Comparison of ENCODE assay signal across 1 cellular context in genomic region chr3:45592830-45593707, GRCh38.
A peak's percentile ranks its signal among the peaks of the same experiment; 100 is the strongest.
TF ChIP-seq lines count a peak whose summit lies in the region.

No MANE protein-coding gene starts in this region.

TF ChIP-seq in WTC11, 78 proteins besides CTCF, POLR2A, EP300 and RAD21 (continued from another document):
- peak; percentile 93 for TF ChIP-seq ZNF532 (CRISPR knock-in tag; IDR thresholded peaks at IDR 0.05; ENCODE audit: borderline replicate concordance)
- peak; percentile 72; the same call in 1 of the 2 replicates for TF ChIP-seq FOXK1 (CRISPR knock-in tag; IDR thresholded peaks at IDR 0.05)
- TF ChIP-seq ZBTB21 (CRISPR knock-in tag; IDR thresholded peaks at IDR 0.05; ENCODE audit: borderline replicate concordance): 0 out of 2 replicates have a peak, but pooled peaks have one; percentile 69
- TF ChIP-seq E2F5 (CRISPR knock-in tag; IDR thresholded peaks at IDR 0.05): peak; percentile 46; the same call in 1 of the 2 replicates
- no peak; the same call in 1 of the 2 replicates for TF ChIP-seq ATF2 (CRISPR knock-in tag; IDR thresholded peaks at IDR 0.05; ENCODE audit: borderline replicate concordance, low read depth)
- no peak for TF ChIP-seq ESRRA (CRISPR knock-in tag; IDR thresholded peaks at IDR 0.05; ENCODE audit: borderline replicate concordance)
- TF ChIP-seq FOXP4 (CRISPR knock-in tag; IDR thresholded peaks at IDR 0.05): peak; percentile 72
- no peak for TF ChIP-seq NR2C2 (CRISPR knock-in tag; IDR thresholded peaks at IDR 0.05)
- no peak for TF ChIP-seq ATF3 (CRISPR knock-in tag; conservative IDR thresholded peaks at IDR 0.05)
- TF ChIP-seq E2F4 (CRISPR knock-in tag; IDR thresholded peaks at IDR 0.05; ENCODE audit: borderline replicate concordance, low read depth): no peak
- no peak for TF ChIP-seq MLX (CRISPR knock-in tag; IDR thresholded peaks at IDR 0.05)
- TF ChIP-seq FOXP1 (CRISPR knock-in tag; IDR thresholded peaks at IDR 0.05; ENCODE audit: borderline replicate concordance): peak; percentile 64; the same call in 1 of the 2 replicates
- 0 out of 2 replicates have a peak, but pooled peaks have one; percentile 38 for TF ChIP-seq CBFB (CRISPR knock-in tag; IDR thresholded peaks at IDR 0.05; ENCODE audit: low read depth)
- TF ChIP-seq ZBTB43 (CRISPR knock-in tag; IDR thresholded peaks at IDR 0.05): 0 out of 2 replicates have a peak, but pooled peaks have one; percentile 34
- 0 out of 2 replicates have a peak, but pooled peaks have one; percentile 15 for TF ChIP-seq PREB (CRISPR knock-in tag; IDR thresholded peaks at IDR 0.05; ENCODE audit: borderline replicate concordance)
- TF ChIP-seq E2F1 (CRISPR knock-in tag; IDR thresholded peaks at IDR 0.05): no peak
- TF ChIP-seq MYBL2 (CRISPR knock-in tag; IDR thresholded peaks at IDR 0.05): peak; percentile 32; the same call in 1 of the 2 replicates
- no peak for TF ChIP-seq IRF2 (CRISPR knock-in tag; IDR thresholded peaks at IDR 0.05; ENCODE audit: borderline replicate concordance, low read depth)
- TF ChIP-seq SMAD3 (CRISPR knock-in tag; IDR thresholded peaks at IDR 0.05; ENCODE audit: borderline replicate concordance): peak; percentile 90; the same call in 1 of the 2 replicates
- TF ChIP-seq NR1H2 (CRISPR knock-in tag; IDR thresholded peaks at IDR 0.05): no peak
- TF ChIP-seq STAT6 (CRISPR knock-in tag; conservative IDR thresholded peaks at IDR 0.05; ENCODE audit: low read depth): no peak
- TF ChIP-seq NFE2L1 (CRISPR knock-in tag; IDR thresholded peaks at IDR 0.05): peak; percentile 86; the same call in 1 of the 2 replicates
- TF ChIP-seq ZNF396 (CRISPR knock-in tag; IDR thresholded peaks at IDR 0.05; ENCODE audit: borderline replicate concordance): no peak
- TF ChIP-seq JAZF1 (CRISPR knock-in tag; IDR thresholded peaks at IDR 0.05): no peak
- no peak for TF ChIP-seq CDX4 (CRISPR knock-in tag; IDR thresholded peaks at IDR 0.05; ENCODE audit: borderline replicate concordance)
- TF ChIP-seq MAX (CRISPR knock-in tag; IDR thresholded peaks at IDR 0.05): peak; percentile 99
- TF ChIP-seq MXD4 (CRISPR knock-in tag; IDR thresholded peaks at IDR 0.05; ENCODE audit: borderline replicate concordance): no peak
- no peak for TF ChIP-seq RORB (CRISPR knock-in tag; IDR thresholded peaks at IDR 0.05)
- TF ChIP-seq FOXJ3 (CRISPR knock-in tag; IDR thresholded peaks at IDR 0.05; ENCODE audit: borderline replicate concordance): no peak
- TF ChIP-seq GABPB1 (CRISPR knock-in tag; IDR thresholded peaks at IDR 0.05): peak; percentile 41; the same call in 1 of the 2 replicates
- no peak for TF ChIP-seq TCF7 (CRISPR knock-in tag; IDR thresholded peaks at IDR 0.05; ENCODE audit: low read depth)
- no peak for TF ChIP-seq RELA (CRISPR knock-in tag; IDR thresholded peaks at IDR 0.05; ENCODE audit: borderline replicate concordance)
- no peak for TF ChIP-seq ZNF423 (CRISPR knock-in tag; IDR thresholded peaks at IDR 0.05)
- no peak for TF ChIP-seq ZSCAN18 (CRISPR knock-in tag; IDR thresholded peaks at IDR 0.05)
